ENCODE assay signal across 19 cellular contexts in genomic region chr3:179460260-179460659, GRCh38.
"Had no signal": no experiment of that assay in that cellular context is flagged by ENCODE, and none has a peak within 500 bp of the region (broad histone marks: within the 10 kb centered on the region; RNA-seq: fewer than 3 reads in every experiment).

No MANE protein-coding gene starts in this region.

- DNase-seq: NCI-H1048, NCI-H1105, NCI-H1417, NCI-H1436 treated with DMSO at 0.1 percent for 48 hours, NCI-H1694 treated with DMSO at 0.1 percent for 48 hours, NCI-H1930, NCI-H2081, NCI-H2107, NCI-H2171, NCI-H226, NCI-H446, NCI-H510A, NCI-H524 treated with DMSO at 0.1 percent for 48 hours, NCI-H69, NCI-H774, Right ventricle myocardium superior, RPMI8226, SIG-M5 had no signal

- H3K4me3 Mint-ChIP-seq: IgD-negative memory B cell had no signal

- H3K27ac Mint-ChIP-seq: IgD-negative memory B cell had no signal

- H3K9me3 Mint-ChIP-seq: IgD-negative memory B cell had no signal
